1 cellular context compared by ENCODE assay signal in genomic region chr6:106080106-106081095, GRCh38.
TF ChIP-seq lines count a peak whose summit lies in the region.

No MANE protein-coding gene starts in this region.

TF ChIP-seq in GM23338, 12 proteins besides CTCF, POLR2A, EP300 and RAD21 (continued from another document):
- TF ChIP-seq ZNF462 (CRISPR knock-in tag; IDR thresholded peaks at IDR 0.05), result no peak
- TF ChIP-seq STAT1 (IDR thresholded peaks at IDR 0.05; ENCODE audit: unreplicated experiment), result no peak
- TF ChIP-seq NANOG (IDR thresholded peaks at IDR 0.05; ENCODE audit: borderline replicate concordance), result no peak
- TF ChIP-seq REST (IDR thresholded peaks at IDR 0.05; ENCODE audit: unreplicated experiment), result no peak
- TF ChIP-seq POLR2AphosphoS5 (IDR thresholded peaks at IDR 0.05; ENCODE audit: low read depth), result no peak
- TF ChIP-seq ZNF331 (CRISPR knock-in tag; IDR thresholded peaks at IDR 0.05; ENCODE audit: low read depth), result no peak
- no peak for TF ChIP-seq JUNB (IDR thresholded peaks at IDR 0.05; ENCODE audit: unreplicated experiment)
